20 cellular contexts compared by ENCODE assay signal in genomic region chr9:35108461-35108860, GRCh38. TPM values are rescaled to one million over a fixed set of nuclear protein-coding genes. Genes with fewer than 3 reads are reported as not detected.
DNase-seq lines count a peak whose midpoint lies in the region; ATAC-seq, FAIRE-seq and TF ChIP-seq lines count a peak whose summit lies in the region.
"Had no signal": no experiment of that assay in that cellular context is flagged by ENCODE, and none has a peak within 500 bp of the region (broad histone marks: within the 10 kb centered on the region; RNA-seq: fewer than 3 reads in every experiment).

No MANE protein-coding gene starts in this region.

- H3K4me1 ChIP-seq in BLaER1 (peaks cover 50% of the 10 kb centered on the region), astrocyte (ENCODE audit: insufficient read depth, low read length) (peaks cover 40% of the 10 kb centered on the region), lower lobe of right lung (peaks cover 46% of the 10 kb centered on the region)
- H3K4me1 ChIP-seq in CD8-positive, alpha-beta memory T cell (ENCODE audit: insufficient read depth, low read length) = peaks cover 33% of the 10 kb centered on the region

- H3K9ac ChIP-seq in BLaER1 (peak overlapping the region; percentile 22; the same call in 1 of the 2 replicates), astrocyte (ENCODE audit: low read length) (no peak overlapping the region)

- H3K27ac ChIP-seq in BLaER1 = no peak overlapping the region
- H3K27ac ChIP-seq in CD8-positive, alpha-beta memory T cell (ENCODE audit: low read depth, low read length) = peak overlapping the region; percentile 64
- H3K27ac ChIP-seq in astrocyte (ENCODE audit: low read depth, low read length) = no peak overlapping the region
- H3K27ac ChIP-seq in lower lobe of right lung = no peak overlapping the region
- H3K27ac ChIP-seq: SJCRH30 had no signal

- no peaks in the 10 kb centered on the region for H3K27me3 ChIP-seq in BLaER1
- H3K27me3 ChIP-seq in CD8-positive, alpha-beta memory T cell (ENCODE audit: insufficient read depth, low read length, poor library complexity, severe bottlenecking) = no peaks in the 10 kb centered on the region
- no peaks in the 10 kb centered on the region for H3K27me3 ChIP-seq in astrocyte (ENCODE audit: insufficient read depth, low read length)
- no peaks in the 10 kb centered on the region for H3K27me3 ChIP-seq in lower lobe of right lung (ENCODE audit: low read depth)
- H3K27me3 ChIP-seq: SJCRH30 had no signal

- no peak overlapping the region for H3K4me2 ChIP-seq in BLaER1
- H3K4me2 ChIP-seq in astrocyte (ENCODE audit: low read length) = no peak overlapping the region
- H3K4me2 ChIP-seq: GM23338 had no signal

- in situ Hi-C loops in KBM-7 (cut with MboI; ENCODE audit: low pct_unique_long_range_greater_than_20kb, low sequenced_read_pairs) = loop anchor here (25.0 kb wide), 1 partner anchor 354 kb away; no protein-coding TSS in a partner anchor

- H3K4me3 Mint-ChIP-seq in CD8-positive, alpha-beta memory T cell = peak overlapping the region in 1 of 7 donors; percentile 65
- peak overlapping the region; percentile 60 for H3K4me3 Mint-ChIP-seq in astrocyte (ENCODE audit: unreplicated experiment)
- H3K4me3 Mint-ChIP-seq: GM23338 had no signal

- peaks cover 0 to under 1% of the 10 kb centered on the region in 2 donors for H3K27me3 Mint-ChIP-seq in CD8-positive, alpha-beta memory T cell
- no peaks in the 10 kb centered on the region for H3K27me3 Mint-ChIP-seq in astrocyte (ENCODE audit: low read depth, unreplicated experiment)
- H3K27me3 Mint-ChIP-seq: CD4-positive, CD25-positive, alpha-beta regulatory T cell had no signal

- FAIRE-seq in astrocyte (lab: Jason Lieb, UNC) = no peak
- FAIRE-seq in urothelium cell line (lab: Jason Lieb, UNC) = no peak

- POLR2A ChIA-PET in CD8-positive, alpha-beta memory T cell (lab: Charles Lee) = no interaction called here

- TF ChIP-seq CTCF in astrocyte (IDR thresholded peaks at IDR 0.05; ENCODE audit: insufficient read depth, low read depth, low read length) (no peak), lower lobe of right lung (IDR thresholded peaks at IDR 0.05) (no peak)

- H3K9me3 ChIP-seq in BLaER1 = no peaks in the 10 kb centered on the region
- no peaks in the 10 kb centered on the region for H3K9me3 ChIP-seq in CD8-positive, alpha-beta memory T cell (ENCODE audit: low read length)
- no peaks in the 10 kb centered on the region for H3K9me3 ChIP-seq in astrocyte (ENCODE audit: insufficient read depth, low read depth, low read length)
- H3K9me3 ChIP-seq in lower lobe of right lung = no peaks in the 10 kb centered on the region
- H3K9me3 ChIP-seq: SJCRH30 had no signal

- H3K9me3 Mint-ChIP-seq in CD8-positive, alpha-beta memory T cell = no peaks in the 10 kb centered on the region
- no peaks in the 10 kb centered on the region for H3K9me3 Mint-ChIP-seq in astrocyte (ENCODE audit: unreplicated experiment)
- H3K9me3 Mint-ChIP-seq: CD4-positive, CD25-positive, alpha-beta regulatory T cell; GM23338 had no signal

- H4K20me1 ChIP-seq in BLaER1 = peaks cover 49% of the 10 kb centered on the region
- H4K20me1 ChIP-seq in astrocyte (ENCODE audit: insufficient read depth, low read length) = peaks cover 36% of the 10 kb centered on the region

- H3K27ac Mint-ChIP-seq in CD8-positive, alpha-beta memory T cell = peak overlapping the region in 3 of 8 donors; percentile 3 to 87 (median 26)
- peak overlapping the region; percentile 47 for H3K27ac Mint-ChIP-seq in astrocyte (ENCODE audit: unreplicated experiment)
- H3K27ac Mint-ChIP-seq: GM23338 had no signal

- no peak overlapping the region for H2AFZ ChIP-seq in astrocyte (ENCODE audit: low read depth, low read length)
- H2AFZ ChIP-seq: GM23338 had no signal

- CTCF ChIA-PET in CD8-positive, alpha-beta memory T cell (lab: Charles Lee) = interaction anchor here (0.9 to 2.9 kb wide), 2 partner anchors 12 to 30 kb away, joined by 3 to 12 read pairs; partner anchors contain the start of gene PIGO

- H3K4me1 Mint-ChIP-seq in CD8-positive, alpha-beta memory T cell = peaks cover 30 to 41% (median 38%) of the 10 kb centered on the region in 3 donors
- peaks cover 32% of the 10 kb centered on the region for H3K4me1 Mint-ChIP-seq in astrocyte (ENCODE audit: low read depth, unreplicated experiment)

- DNase-seq in CD8-positive, alpha-beta memory T cell = no peak
- DNase-seq in astrocyte (ENCODE audit: low read depth) (no peak), mesenteric fat pad (ENCODE audit: low spot score) (peak; percentile 47), lower lobe of right lung (no peak), urothelium cell line (ENCODE audit: low spot score) (no peak), KBM-7 (no peak)
- DNase-seq: Calu3; CD4-positive, CD25-positive, alpha-beta regulatory T cell; DMS53; NCI-H1436; NCI-H2029; NCI-H2171 treated with DMSO at 0.1 percent for 48 hours; NCI-H510A treated with DMSO at 0.1 percent for 48 hours; NCI-H82; PC-3; SJCRH30 had no signal

- H3K4me3 ChIP-seq in BLaER1 (no peak overlapping the region), astrocyte (ENCODE audit: insufficient read depth, low read depth, low read length) (no peak overlapping the region), lower lobe of right lung (no peak overlapping the region)
- no peak overlapping the region for H3K4me3 ChIP-seq in CD8-positive, alpha-beta memory T cell (ENCODE audit: low read length)
- H3K4me3 ChIP-seq: GM23338, SJCRH30 had no signal

- H3K36me3 ChIP-seq in BLaER1 = peaks cover 47% of the 10 kb centered on the region
- H3K36me3 ChIP-seq in CD8-positive, alpha-beta memory T cell (ENCODE audit: insufficient read depth, low read length) = peaks cover 8% of the 10 kb centered on the region
- peaks cover 32% of the 10 kb centered on the region for H3K36me3 ChIP-seq in astrocyte (ENCODE audit: insufficient read depth, low read length)
- H3K36me3 ChIP-seq in lower lobe of right lung = peaks cover 47% of the 10 kb centered on the region
- H3K36me3 ChIP-seq: SJCRH30 had no signal

- intact Hi-C loops in lower lobe of right lung (cut with DNase I) = no loop called here

- no peak for ATAC-seq in lower lobe of right lung
- no peak for ATAC-seq in GM18519 (IDR thresholded peaks at IDR 0.05; ENCODE audit: low FRiP score, unreplicated experiment)
- ATAC-seq: GM23338, HCT116, PC-3 had no signal

- peaks cover 56% of the 10 kb centered on the region for H3K79me2 ChIP-seq in astrocyte (ENCODE audit: insufficient read depth, low read length)

- peaks cover 0 to 27% (median 0%) of the 10 kb centered on the region in 3 donors for H3K36me3 Mint-ChIP-seq in CD8-positive, alpha-beta memory T cell
- peaks cover 9% of the 10 kb centered on the region for H3K36me3 Mint-ChIP-seq in astrocyte (ENCODE audit: low read depth, unreplicated experiment)

RNA-seq across cellular contexts. Expression of gene STOML2, which starts 5.5 kb away (rescaled TPM):
- 100 to 1,000 TPM; 258 to 271 TPM for total RNA-seq in CD8-positive, alpha-beta memory T cell
- 88.9 TPM for polyA plus RNA-seq in CD8-positive, alpha-beta memory T cell
- 83.1 and 85.1 TPM in 2 replicates for total RNA-seq in astrocyte
- total RNA-seq in mesenteric fat pad = 95.4 TPM
- total RNA-seq in lower lobe of right lung = 59.0 TPM

RNA-seq across cellular contexts. Expression of gene ATOSB, which starts 7.2 kb away (rescaled TPM):
- total RNA-seq in CD8-positive, alpha-beta memory T cell = 1 to 10 TPM; 4.4 to 6.3 TPM
- 6.4 TPM for polyA plus RNA-seq in CD8-positive, alpha-beta memory T cell
- 68.9 and 76.9 TPM in 2 replicates for total RNA-seq in astrocyte
- 27.7 TPM for total RNA-seq in mesenteric fat pad
- total RNA-seq in lower lobe of right lung = 20.3 TPM

RNA-seq across cellular contexts. Expression of gene PIGO, which starts 12.1 kb away (rescaled TPM):
- 10 to 100 TPM; 31.7 to 32.1 TPM for total RNA-seq in CD8-positive, alpha-beta memory T cell
- polyA plus RNA-seq in CD8-positive, alpha-beta memory T cell = 26.4 TPM
- total RNA-seq in astrocyte = 19.7 and 20.8 TPM in 2 replicates
- total RNA-seq in mesenteric fat pad = 15.2 TPM
- total RNA-seq in lower lobe of right lung = 25.1 TPM

RNA-seq across cellular contexts. Expression of gene FANCG, which starts 28.7 kb away (rescaled TPM):
- 10 to 100 TPM; 90.6 to 95.4 TPM for total RNA-seq in CD8-positive, alpha-beta memory T cell
- 10.0 TPM for polyA plus RNA-seq in CD8-positive, alpha-beta memory T cell
- total RNA-seq in astrocyte (11.0 and 14.1 TPM in 2 replicates), mesenteric fat pad (11.3 TPM), lower lobe of right lung (13.9 TPM)

RNA-seq across cellular contexts. Expression of gene VCP, which starts 36.0 kb away (rescaled TPM):
- 100 to 1,000 TPM; 309 to 323 TPM for total RNA-seq in CD8-positive, alpha-beta memory T cell
- 195 TPM for polyA plus RNA-seq in CD8-positive, alpha-beta memory T cell
- total RNA-seq in astrocyte (366 and 390 TPM in 2 replicates), mesenteric fat pad (280 TPM), lower lobe of right lung (175 TPM)
